In the genomic region with DNA sequence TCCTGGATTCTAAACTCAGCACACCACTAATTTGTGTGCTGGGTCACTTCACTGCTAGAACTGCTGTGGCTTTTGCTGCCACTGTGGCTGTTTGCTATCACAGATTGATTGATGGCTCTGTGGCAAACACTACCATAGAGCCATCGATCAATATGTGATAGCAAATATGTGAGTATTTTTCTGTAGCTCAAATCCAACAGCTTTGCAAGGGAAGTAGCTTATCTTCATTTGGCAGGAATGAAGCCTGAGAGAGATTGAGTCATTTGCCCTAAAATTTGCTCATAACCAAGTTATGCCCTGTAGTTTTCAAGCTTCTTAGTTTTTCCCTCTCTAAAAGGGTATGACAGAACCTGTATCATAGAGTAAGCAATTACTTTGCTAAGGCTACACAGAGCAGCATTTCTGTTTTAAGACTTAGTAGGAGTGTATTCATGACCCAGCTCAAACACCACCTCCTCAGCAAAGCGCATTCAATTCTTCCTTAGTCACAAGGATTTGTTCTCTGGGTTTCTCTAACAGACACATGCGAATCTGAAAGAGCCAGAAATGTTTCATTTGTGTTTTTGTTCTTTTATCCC, we compare ENCODE assay signal across 1 cellular context.
TF ChIP-seq lines count a peak whose summit lies in the region.

No MANE protein-coding gene starts in this region.

TF ChIP-seq in K562, 482 proteins besides CTCF, POLR2A, EP300 and RAD21 (continued from another document and continues in another):
- peak; percentile 78; the same call in 1 of the 2 replicates for TF ChIP-seq CUX1 (CRISPR knock-in tag; IDR thresholded peaks at IDR 0.05)
- TF ChIP-seq ARHGAP35 (IDR thresholded peaks at IDR 0.05; ENCODE audit: partially characterized antibody): no peak
- no peak for TF ChIP-seq ATF7 (IDR thresholded peaks at IDR 0.05)
- TF ChIP-seq CEBPG (CRISPR knock-in tag; IDR thresholded peaks at IDR 0.05): no peak
- peak in 1 of 2 experiments; percentile 61; a peak in 2 of 4 replicates for TF ChIP-seq CEBPG (tag; conservative IDR thresholded peaks at IDR 0.05 in 1 of 2, IDR thresholded peaks at IDR 0.05 in 1 of 2)
- TF ChIP-seq SP1 (CRISPR knock-in tag; IDR thresholded peaks at IDR 0.05): no peak
- no peak for TF ChIP-seq TCF7L2 (IDR thresholded peaks at IDR 0.05; ENCODE audit: low read depth, low read length)
- 0 out of 2 replicates have a peak, but pooled peaks have one; percentile 33 for TF ChIP-seq ZNF766 (CRISPR knock-in tag; conservative IDR thresholded peaks at IDR 0.05)
- TF ChIP-seq CBFA2T3 (IDR thresholded peaks at IDR 0.05): peak; percentile 73
- 0 out of 2 replicates have a peak, but pooled peaks have one; percentile 17 for TF ChIP-seq GATA2 (CRISPR knock-in tag; IDR thresholded peaks at IDR 0.05)
- no peak for TF ChIP-seq ZFP30 (CRISPR knock-in tag; IDR thresholded peaks at IDR 0.05; ENCODE audit: borderline replicate concordance)
- TF ChIP-seq ZNF408 (CRISPR knock-in tag; IDR thresholded peaks at IDR 0.05; ENCODE audit: low read depth): no peak
- no peak for TF ChIP-seq ESRRB (CRISPR knock-in tag; IDR thresholded peaks at IDR 0.05; ENCODE audit: borderline replicate concordance)
- no peak for TF ChIP-seq ELF4 (CRISPR knock-in tag; IDR thresholded peaks at IDR 0.05)
- TF ChIP-seq SAFB2 (IDR thresholded peaks at IDR 0.05; ENCODE audit: borderline replicate concordance, low read depth, low read length, severe bottlenecking): no peak
- no peak for TF ChIP-seq MBD2 (IDR thresholded peaks at IDR 0.05; ENCODE audit: borderline replicate concordance, low read depth)
- TF ChIP-seq ZZZ3 (IDR thresholded peaks at IDR 0.05): no peak
- no peak for TF ChIP-seq ZNF23 (CRISPR knock-in tag; IDR thresholded peaks at IDR 0.05)
- TF ChIP-seq ARID1B (IDR thresholded peaks at IDR 0.05): peak; percentile 62
- no peak for TF ChIP-seq POLR2AphosphoS2 (IDR thresholded peaks at IDR 0.05; ENCODE audit: low read length)
- TF ChIP-seq, protein P1, sequence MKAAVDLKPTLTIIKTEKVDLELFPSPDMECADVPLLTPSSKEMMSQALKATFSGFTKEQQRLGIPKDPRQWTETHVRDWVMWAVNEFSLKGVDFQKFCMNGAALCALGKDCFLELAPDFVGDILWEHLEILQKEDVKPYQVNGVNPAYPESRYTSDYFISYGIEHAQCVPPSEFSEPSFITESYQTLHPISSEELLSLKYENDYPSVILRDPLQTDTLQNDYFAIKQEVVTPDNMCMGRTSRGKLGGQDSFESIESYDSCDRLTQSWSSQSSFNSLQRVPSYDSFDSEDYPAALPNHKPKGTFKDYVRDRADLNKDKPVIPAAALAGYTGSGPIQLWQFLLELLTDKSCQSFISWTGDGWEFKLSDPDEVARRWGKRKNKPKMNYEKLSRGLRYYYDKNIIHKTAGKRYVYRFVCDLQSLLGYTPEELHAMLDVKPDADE (conservative IDR thresholded peaks at IDR 0.05; ENCODE audit: control insufficient read depth, low read depth, low read length): no peak
- no peak for TF ChIP-seq ZNF699 (CRISPR knock-in tag; IDR thresholded peaks at IDR 0.05; ENCODE audit: insufficient replicate concordance)
- TF ChIP-seq HDAC2 (IDR thresholded peaks at IDR 0.05): no peak
- TF ChIP-seq GTF2A2 (tag; IDR thresholded peaks at IDR 0.05): no peak
- no peak for TF ChIP-seq MEF2D (tag; conservative IDR thresholded peaks at IDR 0.05; ENCODE audit: low read depth)
- peak; percentile 49 for TF ChIP-seq SMARCA4 (IDR thresholded peaks at IDR 0.05)
- no peak for TF ChIP-seq SETDB1 (IDR thresholded peaks at IDR 0.05; ENCODE audit: low read length)
- TF ChIP-seq SRSF3 (IDR thresholded peaks at IDR 0.05; ENCODE audit: insufficient read depth, low read length): no peak
- TF ChIP-seq ZBTB8A (IDR thresholded peaks at IDR 0.05; ENCODE audit: partially characterized antibody): no peak
- TF ChIP-seq KAT2B (IDR thresholded peaks at IDR 0.05; ENCODE audit: low read depth, low read length): no peak
- no peak for TF ChIP-seq XRCC4 (IDR thresholded peaks at IDR 0.05; ENCODE audit: extremely low read depth, insufficient read depth, insufficient read length)
- no peak for TF ChIP-seq ATF4 (CRISPR knock-in tag; IDR thresholded peaks at IDR 0.05)
- TF ChIP-seq GTF2F1 (IDR thresholded peaks at IDR 0.05; ENCODE audit: low read depth, low read length): no peak
- TF ChIP-seq IFI16 (CRISPR knock-in tag; IDR thresholded peaks at IDR 0.05): no peak
- TF ChIP-seq TAL1 (IDR thresholded peaks at IDR 0.05): 0 out of 2 replicates have a peak, but pooled peaks have one; percentile 23
- TF ChIP-seq RFX5 (IDR thresholded peaks at IDR 0.05; ENCODE audit: low read depth, low read length): no peak
- TF ChIP-seq, protein P2, sequence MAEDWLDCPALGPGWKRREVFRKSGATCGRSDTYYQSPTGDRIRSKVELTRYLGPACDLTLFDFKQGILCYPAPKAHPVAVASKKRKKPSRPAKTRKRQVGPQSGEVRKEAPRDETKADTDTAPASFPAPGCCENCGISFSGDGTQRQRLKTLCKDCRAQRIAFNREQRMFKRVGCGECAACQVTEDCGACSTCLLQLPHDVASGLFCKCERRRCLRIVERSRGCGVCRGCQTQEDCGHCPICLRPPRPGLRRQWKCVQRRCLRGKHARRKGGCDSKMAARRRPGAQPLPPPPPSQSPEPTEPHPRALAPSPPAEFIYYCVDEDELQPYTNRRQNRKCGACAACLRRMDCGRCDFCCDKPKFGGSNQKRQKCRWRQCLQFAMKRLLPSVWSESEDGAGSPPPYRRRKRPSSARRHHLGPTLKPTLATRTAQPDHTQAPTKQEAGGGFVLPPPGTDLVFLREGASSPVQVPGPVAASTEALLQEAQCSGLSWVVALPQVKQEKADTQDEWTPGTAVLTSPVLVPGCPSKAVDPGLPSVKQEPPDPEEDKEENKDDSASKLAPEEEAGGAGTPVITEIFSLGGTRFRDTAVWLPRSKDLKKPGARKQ (CRISPR knock-in tag; IDR thresholded peaks at IDR 0.05): no peak
- TF ChIP-seq MNT (conservative IDR thresholded peaks at IDR 0.05): no peak
- TF ChIP-seq MCM3 (IDR thresholded peaks at IDR 0.05): no peak
- TF ChIP-seq MEIS2 (IDR thresholded peaks at IDR 0.05; ENCODE audit: partially characterized antibody): peak; percentile 95
- no peak for TF ChIP-seq ZBTB9 (CRISPR knock-in tag; IDR thresholded peaks at IDR 0.05)
- peak; percentile 20 to 41; a peak in 2 of 4 replicates for TF ChIP-seq KDM1A (IDR thresholded peaks at IDR 0.05)
- TF ChIP-seq ZNF311 (CRISPR knock-in tag; IDR thresholded peaks at IDR 0.05): no peak
- no peak for TF ChIP-seq ZNF695 (CRISPR knock-in tag; IDR thresholded peaks at IDR 0.05)
- peak; percentile 63 for TF ChIP-seq TCF3 (CRISPR knock-in tag; IDR thresholded peaks at IDR 0.05)
- no peak for TF ChIP-seq TAF7 (tag; IDR thresholded peaks at IDR 0.05)
- no peak for TF ChIP-seq PRMT5 (CRISPR knock-in tag; IDR thresholded peaks at IDR 0.05)
- TF ChIP-seq NR2C1 (IDR thresholded peaks at IDR 0.05): no peak
- TF ChIP-seq NR2C1 (tag; IDR thresholded peaks at IDR 0.05): no peak
- TF ChIP-seq, protein P3, sequence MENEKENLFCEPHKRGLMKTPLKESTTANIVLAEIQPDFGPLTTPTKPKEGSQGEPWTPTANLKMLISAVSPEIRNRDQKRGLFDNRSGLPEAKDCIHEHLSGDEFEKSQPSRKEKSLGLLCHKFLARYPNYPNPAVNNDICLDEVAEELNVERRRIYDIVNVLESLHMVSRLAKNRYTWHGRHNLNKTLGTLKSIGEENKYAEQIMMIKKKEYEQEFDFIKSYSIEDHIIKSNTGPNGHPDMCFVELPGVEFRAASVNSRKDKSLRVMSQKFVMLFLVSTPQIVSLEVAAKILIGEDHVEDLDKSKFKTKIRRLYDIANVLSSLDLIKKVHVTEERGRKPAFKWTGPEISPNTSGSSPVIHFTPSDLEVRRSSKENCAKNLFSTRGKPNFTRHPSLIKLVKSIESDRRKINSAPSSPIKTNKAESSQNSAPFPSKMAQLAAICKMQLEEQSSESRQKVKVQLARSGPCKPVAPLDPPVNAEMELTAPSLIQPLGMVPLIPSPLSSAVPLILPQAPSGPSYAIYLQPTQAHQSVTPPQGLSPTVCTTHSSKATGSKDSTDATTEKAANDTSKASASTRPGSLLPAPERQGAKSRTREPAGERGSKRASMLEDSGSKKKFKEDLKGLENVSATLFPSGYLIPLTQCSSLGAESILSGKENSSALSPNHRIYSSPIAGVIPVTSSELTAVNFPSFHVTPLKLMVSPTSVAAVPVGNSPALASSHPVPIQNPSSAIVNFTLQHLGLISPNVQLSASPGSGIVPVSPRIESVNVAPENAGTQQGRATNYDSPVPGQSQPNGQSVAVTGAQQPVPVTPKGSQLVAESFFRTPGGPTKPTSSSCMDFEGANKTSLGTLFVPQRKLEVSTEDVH (IDR thresholded peaks at IDR 0.05; ENCODE audit: low read depth, partially characterized antibody): no peak
- TF ChIP-seq, protein P4, sequence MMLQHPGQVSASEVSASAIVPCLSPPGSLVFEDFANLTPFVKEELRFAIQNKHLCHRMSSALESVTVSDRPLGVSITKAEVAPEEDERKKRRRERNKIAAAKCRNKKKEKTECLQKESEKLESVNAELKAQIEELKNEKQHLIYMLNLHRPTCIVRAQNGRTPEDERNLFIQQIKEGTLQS (IDR thresholded peaks at IDR 0.05): no peak
- TF ChIP-seq, protein P4 (CRISPR knock-in tag; conservative IDR thresholded peaks at IDR 0.05): no peak
- TF ChIP-seq BRD9 (IDR thresholded peaks at IDR 0.05; ENCODE audit: low read depth, partially characterized antibody): no peak
- peak; percentile 52; the same call in 1 of the 2 replicates for TF ChIP-seq SMARCE1 (IDR thresholded peaks at IDR 0.05)
